Comparison of ENCODE assay signal across 29 cellular contexts in the genomic region with DNA sequence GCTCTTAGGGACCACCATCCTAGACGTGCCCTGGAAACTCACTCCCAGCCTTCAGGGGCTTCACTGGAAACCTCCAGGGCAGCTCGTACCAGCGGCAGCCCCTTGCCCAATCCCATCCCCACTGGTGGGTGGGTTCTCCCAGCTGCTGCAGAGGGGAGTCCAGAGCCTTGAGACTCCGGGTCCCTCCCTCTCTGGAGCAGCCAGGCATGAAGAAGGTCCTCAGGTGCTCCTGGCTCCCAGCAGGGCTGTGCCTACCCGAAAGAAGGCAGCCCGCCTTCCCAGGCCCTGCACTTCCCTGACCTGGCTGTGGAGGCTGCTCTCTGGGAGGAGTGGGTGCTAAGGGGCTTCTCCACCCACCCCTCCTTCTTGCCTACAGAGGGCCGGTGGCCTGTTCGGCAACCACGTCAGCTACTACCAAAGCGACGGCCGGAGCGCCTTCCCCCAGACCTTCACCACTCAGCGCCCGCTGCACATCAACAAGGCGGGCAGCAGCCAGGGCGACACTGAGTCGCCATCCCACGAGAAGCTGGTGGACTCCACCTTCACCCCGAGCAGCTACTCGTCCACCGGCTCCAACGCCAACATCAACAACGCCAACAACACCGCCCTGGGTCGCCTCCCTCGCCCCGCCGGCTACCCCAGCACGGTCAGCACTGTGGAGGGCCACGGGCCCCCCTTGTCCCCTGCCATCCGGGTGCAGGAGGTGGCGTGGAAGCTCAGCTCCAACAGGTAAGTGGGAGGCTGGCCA.
"Had no signal": no experiment of that assay in that cellular context is flagged by ENCODE, and none has a peak within 500 bp of the region (broad histone marks: within the 10 kb centered on the region; RNA-seq: fewer than 3 reads in every experiment).

No MANE protein-coding gene starts in this region.

- H3K36me3 ChIP-seq: adrenal gland, gastrocnemius medialis, ovary, prostate gland had no signal

- H3K4me2 ChIP-seq: hepatocyte had no signal

- H3K9me3 ChIP-seq: adrenal gland, body of pancreas, gastrocnemius medialis, ovary, prostate gland, sigmoid colon, stomach, suprapubic skin, tibial nerve had no signal

- H3K27ac Mint-ChIP-seq: activated CD4-positive, alpha-beta T cell treated with anti-CD3 and anti-CD28 coated beads, Interleukin-2, amount 10 ng/mL, durations not matched to agents 7 days and 5 days; activated CD8-positive, alpha-beta T cell treated with anti-CD3 and anti-CD28 coated beads, Interleukin-2, amount 10 ng/mL, durations not matched to agents 7 days and 5 days; activated naive CD4-positive, alpha-beta T cell treated with anti-CD3 and anti-CD28 coated beads for 36 hours; activated naive CD8-positive, alpha-beta T cell treated with anti-CD3 and anti-CD28 coated beads for 36 hours; stimulated activated naive B cell treated with anti-CD40 and anti-IgM and Interleukin-4, amounts not matched to agents 10 μg/mL and 1 μg/mL and 100 μg/mL, for 72 hours had no signal

- H2AFZ ChIP-seq: hepatocyte had no signal

- H3K4me3 ChIP-seq: adrenal gland, body of pancreas, gastrocnemius medialis, hepatocyte, ovary, prostate gland, sigmoid colon, SK-N-MC, stomach, suprapubic skin, tibial nerve had no signal

- H3K27ac ChIP-seq: adrenal gland, body of pancreas, gastrocnemius medialis, hepatocyte, ovary, prostate gland, sigmoid colon, SK-N-MC, stomach, suprapubic skin, tibial nerve had no signal

- H3K4me1 Mint-ChIP-seq: activated naive CD8-positive, alpha-beta T cell treated with anti-CD3 and anti-CD28 coated beads for 36 hours had no signal

- H3K27me3 ChIP-seq: adrenal gland, body of pancreas, gastrocnemius medialis, hepatocyte, ovary, sigmoid colon, stomach, suprapubic skin, tibial nerve had no signal

- H3K4me1 ChIP-seq: adrenal gland, body of pancreas, gastrocnemius medialis, prostate gland, suprapubic skin, tibial nerve had no signal

- H3K36me3 Mint-ChIP-seq: activated naive CD8-positive, alpha-beta T cell treated with anti-CD3 and anti-CD28 coated beads for 36 hours; naive B cell had no signal

- H3K27me3 Mint-ChIP-seq: activated CD4-positive, alpha-beta T cell treated with anti-CD3 and anti-CD28 coated beads, Interleukin-2, amount 10 ng/mL, durations not matched to agents 7 days and 5 days; activated naive CD8-positive, alpha-beta T cell treated with anti-CD3 and anti-CD28 coated beads for 36 hours; naive B cell had no signal

- DNase-seq: activated CD4-positive, alpha-beta T cell treated with anti-CD3 and anti-CD28 coated beads for 1 hour; activated CD4-positive, alpha-beta T cell treated with anti-CD3 and anti-CD28 coated beads, Interleukin-2, amount 10 ng/mL, durations not matched to agents 7 days and 5 days; activated CD8-positive, alpha-beta T cell treated with anti-CD3 and anti-CD28 coated beads, Interleukin-2, amount 10 ng/mL, durations not matched to agents 7 days and 5 days; activated effector memory CD4-positive, alpha-beta T cell treated with anti-CD3 and anti-CD28 coated beads, Interleukin-2, amount 50 U/mL, for 16 hours; activated naive CD4-positive, alpha-beta T cell treated with anti-CD3 and anti-CD28 coated beads for 36 hours; activated naive CD8-positive, alpha-beta T cell treated with anti-CD3 and anti-CD28 coated beads for 36 hours; adrenal gland; body of pancreas; effector memory CD4-positive, alpha-beta T cell; erythroblast; gastrocnemius medialis; left ventricle myocardium superior; mammary epithelial cell; naive B cell; nephron progenitor cell; ovary; retina; sigmoid colon; small intestine; stimulated activated CD4-positive, alpha-beta T cell treated with anti-CD3 and anti-CD28 coated beads, Interleukin-4, amount 100 ng/mL, for 24 hours; stimulated activated naive B cell treated with anti-CD40 and anti-IgM and Interleukin-4, amounts not matched to agents 10 μg/mL and 1 μg/mL and 100 μg/mL, for 72 hours; stomach had no signal

- H3K4me3 Mint-ChIP-seq: activated CD4-positive, alpha-beta T cell treated with anti-CD3 and anti-CD28 coated beads, Interleukin-2, amount 10 ng/mL, durations not matched to agents 7 days and 5 days; activated CD8-positive, alpha-beta T cell treated with anti-CD3 and anti-CD28 coated beads, Interleukin-2, amount 10 ng/mL, durations not matched to agents 7 days and 5 days; activated naive CD4-positive, alpha-beta T cell treated with anti-CD3 and anti-CD28 coated beads for 36 hours; activated naive CD8-positive, alpha-beta T cell treated with anti-CD3 and anti-CD28 coated beads for 36 hours; naive B cell; nephron progenitor cell; stimulated activated naive B cell treated with anti-CD40 and anti-IgM and Interleukin-4, amounts not matched to agents 10 μg/mL and 1 μg/mL and 100 μg/mL, for 72 hours had no signal

- H3K79me2 ChIP-seq: hepatocyte had no signal

- H3K9me3 Mint-ChIP-seq: activated naive CD8-positive, alpha-beta T cell treated with anti-CD3 and anti-CD28 coated beads for 36 hours had no signal

- FAIRE-seq: colon, small intestine, TTC549 had no signal
